ENCODE assay signal across 8 cellular contexts in genomic region chr7:909358-910329, GRCh38. TPM values are rescaled to one million over a fixed set of nuclear protein-coding genes. Genes with fewer than 3 reads are reported as not detected.
DNase-seq lines count a peak whose midpoint lies in the region; ATAC-seq, FAIRE-seq and TF ChIP-seq lines count a peak whose summit lies in the region.

No MANE protein-coding gene starts in this region.

- DNase-seq in ELR (ENCODE audit: low read depth) (peak; percentile 64), NOMO-1 (lab: John Stamatoyannopoulos, UW; ENCODE audit: unreplicated experiment in 2 of 2) (peak; percentile 83 to 88), colonic mucosa (peak; percentile 87), medulla oblongata (ENCODE audit: extremely low spot score) (peak; percentile 86), urothelium cell line (ENCODE audit: low spot score) (no peak), frontal cortex (ENCODE audit: low spot score in 2 of 2) (no peak), T1000 (lab: John Stamatoyannopoulos, UW) (no peak)

- FAIRE-seq in urothelium cell line (lab: Jason Lieb, UNC), result peak; percentile 35
- no peak for FAIRE-seq in frontal cortex (lab: Jason Lieb, UNC)

- ATAC-seq in GM21619 (IDR thresholded peaks at IDR 0.05; ENCODE audit: unreplicated experiment), result no peak

- no peaks in the 10 kb centered on the region for H3K9me3 ChIP-seq in colonic mucosa

- H3K36me3 ChIP-seq in colonic mucosa, result no peaks in the 10 kb centered on the region

- intact Hi-C loops in colonic mucosa (cut with DNase I), result loop anchor here (2.0 to 5.0 kb wide), 2 partner anchors 45 to 63 kb away; partner anchors contain the start of gene ADAP1

- TF ChIP-seq CTCF in colonic mucosa (IDR thresholded peaks at IDR 0.05), result no peak

- H3K27ac ChIP-seq in colonic mucosa, result peak overlapping the region; percentile 49

- peak overlapping the region in 1 of 2 donors; percentile 69 for H3K9ac ChIP-seq in colonic mucosa (ENCODE audit: low read depth in 2 of 2, low read length in 2 of 2)

- H3K4me3 ChIP-seq in colonic mucosa, result peak overlapping the region; percentile 22

- peaks cover 8% of the 10 kb centered on the region for H3K4me1 ChIP-seq in colonic mucosa

- no peaks in the 10 kb centered on the region for H3K27me3 ChIP-seq in colonic mucosa

RNA-seq across cellular contexts. Expression of gene GET4, which starts 33.3 kb away (rescaled TPM):
- total RNA-seq in colonic mucosa (10 to 100 TPM; 33.0 to 35.9 TPM), frontal cortex (20.8 TPM)

RNA-seq across cellular contexts. Expression of gene ADAP1, which starts 44.8 kb away (rescaled TPM):
- total RNA-seq in colonic mucosa (100 to 1,000 TPM; 107 to 201 TPM), frontal cortex (33.8 TPM)

Comparison
In these comparisons a context has a peak if more than half of its experiments do, and no peak if none do; other contexts are left out.
1. DNase-seq: peak in ELR (single experiment), NOMO-1 (2 of 2), colonic mucosa (single experiment) and medulla oblongata (single experiment); none in urothelium cell line (single experiment), frontal cortex (0 of 2) and T1000 (single experiment).